Comparison of ENCODE assay signal across 8 cellular contexts in genomic region chr19:47228168-47228936, GRCh38. TPM values are rescaled to one million over a fixed set of nuclear protein-coding genes. Genes with fewer than 3 reads are reported as not detected.
A peak's percentile ranks its signal among the peaks of the same experiment; 100 is the strongest.
DNase-seq lines count a peak whose midpoint lies in the region; ATAC-seq and TF ChIP-seq lines count a peak whose summit lies in the region.

No MANE protein-coding gene starts in this region.

- no peak for ATAC-seq in HG03045 (IDR thresholded peaks at IDR 0.05; ENCODE audit: unreplicated experiment)

- no peak for TF ChIP-seq POLR2A in sigmoid colon (IDR thresholded peaks at IDR 0.05)

- no peak for TF ChIP-seq CTCF in sigmoid colon (IDR thresholded peaks at IDR 0.05)

- H3K9me3 ChIP-seq in sigmoid colon, result no peaks in the 10 kb centered on the region

- 4 to 5% methylated on average over 50 of the region's 50 CpGs for WGBS in sigmoid colon, 2 donors

- H3K4me3 ChIP-seq in sigmoid colon, result peak overlapping the region; percentile 33 to 99 (median 87)

- no peaks in the 10 kb centered on the region for H3K27me3 ChIP-seq in sigmoid colon

- peak overlapping the region; percentile 99 to 100 (median 100) for H3K27ac ChIP-seq in sigmoid colon

- intact Hi-C loops in cardiac septum (cut with DNase I) (no loop called here), sigmoid colon (cut with DNase I) (loop anchor here (2.0 to 5.0 kb wide), 2 partner anchors 16 to 76 kb away; no protein-coding TSS in a partner anchor)

- H3K4me1 ChIP-seq in sigmoid colon, result peaks cover 0 to 58% (median 50%) of the 10 kb centered on the region in 4 donors

- H3K36me3 ChIP-seq in sigmoid colon, result no peaks in the 10 kb centered on the region

- DNase-seq in DMS153 (lab: John Stamatoyannopoulos, UW), result peak; percentile 11
- no peak for DNase-seq in DMS153 treated with DMSO at 0.1 percent for 48 hours (lab: John Stamatoyannopoulos, UW; ENCODE audit: unreplicated experiment)
- peak; percentile 59 for DNase-seq in NOMO-1 treated with DMSO at 0.1 percent for 48 hours (lab: John Stamatoyannopoulos, UW; ENCODE audit: unreplicated experiment)
- peak; percentile 40 for DNase-seq in activated gamma-delta T cell (lab: John Stamatoyannopoulos, UW)
- peak; percentile 81 for DNase-seq in cardiac septum (ENCODE audit: low spot score)
- peak; percentile 85 for DNase-seq in sigmoid colon
- no peak for DNase-seq in GM19240 (ENCODE audit: insufficient read length, low spot score)

- TF ChIP-seq EP300 in sigmoid colon (IDR thresholded peaks at IDR 0.05), result no peak

RNA-seq across cellular contexts. Expression of gene BBC3, which starts 2.6 kb away (rescaled TPM):
- total RNA-seq in cardiac septum (4.4 TPM), sigmoid colon (1 to 10 TPM; 2.5 to 5.4 (median 4.2) TPM)
- 10 to 100 TPM; 16.2 to 39.5 (median 19.7) TPM for polyA plus RNA-seq in sigmoid colon

RNA-seq across cellular contexts. Expression of gene CCDC9, which starts 28.0 kb away (rescaled TPM):
- total RNA-seq in cardiac septum (23.1 TPM), sigmoid colon (10 to 100 TPM; 13.2 to 33.1 (median 20.9) TPM)
- 10 to 100 TPM; 16.2 to 42.8 (median 18.7) TPM for polyA plus RNA-seq in sigmoid colon

RNA-seq across cellular contexts. Expression of gene INAFM1, which starts 46.3 kb away (rescaled TPM):
- 18.0 TPM for total RNA-seq in cardiac septum
- 10 to 100 TPM in 3 of 4 donors, 1 to 10 TPM in 1; 8.6 to 16.3 (median 14.8) TPM for total RNA-seq in sigmoid colon
- 10 to 100 TPM in 1 of 3 donors, 1 to 10 TPM in 2; 3.0 to 10.7 (median 7.8) TPM for polyA plus RNA-seq in sigmoid colon

Comparison
In these comparisons a context has a peak if more than half of its experiments do, and no peak if none do; other contexts are left out.
1. DNase-seq: peak in DMS153 (single experiment), NOMO-1 treated with DMSO at 0.1 percent for 48 hours (single experiment), activated gamma-delta T cell (single experiment), cardiac septum (single experiment) and sigmoid colon (single experiment); none in DMS153 treated with DMSO at 0.1 percent for 48 hours (single experiment) and GM19240 (single experiment).